ENCODE assay signal across 1 cellular context in genomic region chr4:2256781-2257191, GRCh38.
TF ChIP-seq lines count a peak whose summit lies in the region.

No MANE protein-coding gene starts in this region.

TF ChIP-seq in WTC11, 78 proteins besides CTCF, POLR2A, EP300 and RAD21 (continued from another document):
- TF ChIP-seq AFF4 (CRISPR knock-in tag; IDR thresholded peaks at IDR 0.05; ENCODE audit: borderline replicate concordance) (no peak), EMX1 (CRISPR knock-in tag; IDR thresholded peaks at IDR 0.05) (no peak), ZNF512 (CRISPR knock-in tag; IDR thresholded peaks at IDR 0.05; ENCODE audit: borderline replicate concordance) (no peak), ZNF232 (CRISPR knock-in tag; IDR thresholded peaks at IDR 0.05) (no peak), ESRRA (CRISPR knock-in tag; IDR thresholded peaks at IDR 0.05; ENCODE audit: borderline replicate concordance) (no peak), AR (CRISPR knock-in tag; IDR thresholded peaks at IDR 0.05) (no peak), SMAD3 (CRISPR knock-in tag; IDR thresholded peaks at IDR 0.05; ENCODE audit: borderline replicate concordance) (no peak), ERG (CRISPR knock-in tag; IDR thresholded peaks at IDR 0.05) (no peak)
